Comparison of ENCODE assay signal across 22 cellular contexts in the genomic region with DNA sequence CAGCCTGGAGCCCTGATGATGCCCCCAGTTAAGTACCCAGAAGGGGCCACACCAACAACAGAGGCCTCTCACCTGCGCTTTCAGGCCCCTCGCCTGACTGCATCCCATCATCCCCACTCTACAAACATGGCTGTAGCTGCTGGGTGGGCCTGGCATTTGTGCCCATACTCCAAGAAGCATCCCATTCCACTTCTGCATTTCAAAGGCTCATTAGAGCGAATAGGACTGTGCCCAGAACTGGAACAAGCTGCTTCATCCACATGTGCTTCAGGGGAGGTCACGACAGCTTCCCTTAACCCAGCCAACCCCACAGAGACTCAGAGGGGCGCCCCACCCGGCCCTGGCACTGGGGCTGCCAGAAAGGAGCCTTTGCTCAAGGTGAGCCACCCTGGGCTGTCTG.
A peak's percentile ranks its signal among the peaks of the same experiment; 100 is the strongest.
DNase-seq lines count a peak whose midpoint lies in the region; ATAC-seq and TF ChIP-seq lines count a peak whose summit lies in the region.
"Had no signal": no experiment of that assay in that cellular context is flagged by ENCODE, and none has a peak within 500 bp of the region (broad histone marks: within the 10 kb centered on the region; RNA-seq: fewer than 3 reads in every experiment).

No MANE protein-coding gene starts in this region.

- POLR2A ChIA-PET in SK-N-SH (lab: Yijun Ruan, JAX) = interaction anchor here (1.3 to 2.0 kb wide), 2 partner anchors 60 to 157 kb away, joined by 4 to 20 read pairs; a partner anchor contains a TSS

- no peaks in the 10 kb centered on the region for H3F3A ChIP-seq in SK-N-SH (replicated peaks; ENCODE audit: insufficient read depth)

- DNase-seq in SK-N-SH = no peak
- DNase-seq in WERI-Rb-1 = no peak
- no peak for DNase-seq in mesothelial cell of epicardium (ENCODE audit: low spot score in 2 of 2, unreplicated experiment in 2 of 2)
- no peak for DNase-seq in stomach
- DNase-seq in activated naive CD4-positive, alpha-beta T cell treated with anti-CD3 and anti-CD28 coated beads, Interleukin-2, amount 50 U/mL, for 16 hours = no peak
- DNase-seq in AML-193 (lab: John Stamatoyannopoulos, UW) = no peak
- DNase-seq: activated T-cell treated with anti-CD3 and anti-CD28 coated beads, Interleukin-2, amount 50 U/mL, for 48 hours; CD4-positive, alpha-beta T cell; HCEC 1CT; hippocampal formation; mammary epithelial cell; natural killer cell; NCI-H187 treated with DMSO at 0.1 percent for 48 hours; NCI-H446 treated with DMSO at 0.1 percent for 48 hours; SIG-M5; stimulated activated CD4-positive, alpha-beta T cell treated with anti-CD3 and anti-CD28 coated beads, Interleukin-12 subunit alpha, Interleukin-12 subunit beta, amount 100 ng/mL, for 4 hours; T-helper 2 cell; testis had no signal

- H3K27me3 ChIP-seq in SK-N-SH (ENCODE audit: insufficient read depth) = no peaks in the 10 kb centered on the region
- H3K27me3 ChIP-seq in WERI-Rb-1 (ENCODE audit: insufficient read depth, low read depth, severe bottlenecking) = no peaks in the 10 kb centered on the region
- no peaks in the 10 kb centered on the region for H3K27me3 ChIP-seq in stomach
- H3K27me3 ChIP-seq: testis had no signal

- no peak for TF ChIP-seq POLR2A in stomach (IDR thresholded peaks at IDR 0.05)

- H3K79me2 ChIP-seq in SK-N-SH (ENCODE audit: insufficient read depth) = peaks cover 17% of the 10 kb centered on the region; the same call in 1 of the 2 replicates

- no peaks in the 10 kb centered on the region for H3K9me2 ChIP-seq in SK-N-SH

- H3K9ac ChIP-seq in SK-N-SH = no peak overlapping the region

- H3K4me2 ChIP-seq in SK-N-SH = no peak overlapping the region

- peaks cover 14% of the 10 kb centered on the region for H3K4me1 Mint-ChIP-seq in mesothelial cell of epicardium
- H3K4me1 Mint-ChIP-seq: natural killer cell had no signal

- ATAC-seq in SK-N-SH treated with all-trans-retinoic acid at 6 μM for 48 hours = no peak
- ATAC-seq in HG02759 (IDR thresholded peaks at IDR 0.05; ENCODE audit: unreplicated experiment) = no peak
- ATAC-seq: natural killer cell had no signal

- intact Hi-C loops in stomach (cut with DNase I; ENCODE audit: low total_unique reads) = no loop called here

- no peak for TF ChIP-seq EP300 in SK-N-SH (IDR thresholded peaks at IDR 0.05; ENCODE audit: borderline replicate concordance in 1 of 2, low read depth in 1 of 2, low read length in 1 of 2)
- no peak for TF ChIP-seq EP300 in stomach (IDR thresholded peaks at IDR 0.05)

- H3K36me3 ChIP-seq in SK-N-SH (replicated peaks in 1 of 2; ENCODE audit: control insufficient read depth in 1 of 2, insufficient read depth in 2 of 2, low read length in 1 of 2) = peaks cover 0 to 4% of the 10 kb centered on the region in 2 experiments
- no peaks in the 10 kb centered on the region; the same call in 1 of the 2 replicates for H3K36me3 ChIP-seq in WERI-Rb-1
- H3K36me3 ChIP-seq in stomach = no peaks in the 10 kb centered on the region

- H4K20me1 ChIP-seq in SK-N-SH (ENCODE audit: insufficient read depth) = no peaks in the 10 kb centered on the region

- H3K27ac ChIP-seq in SK-N-SH (ENCODE audit: low read depth in 2 of 2, low read length in 1 of 2) (peak overlapping the region; percentile 6 to 67; a peak in 3 of 4 replicates), WERI-Rb-1 (peak overlapping the region; percentile 87), stomach (peak overlapping the region in 3 of 5 donors; percentile 1 to 41 (median 8))
- H3K27ac ChIP-seq: HL-60, testis had no signal

- no peaks in the 10 kb centered on the region for H3K36me3 Mint-ChIP-seq in mesothelial cell of epicardium
- H3K36me3 Mint-ChIP-seq: activated naive CD8-positive, alpha-beta T cell; natural killer cell had no signal

- H3K4me3 Mint-ChIP-seq in mesothelial cell of epicardium = no peak overlapping the region
- H3K4me3 Mint-ChIP-seq: activated naive CD8-positive, alpha-beta T cell; CD4-positive, alpha-beta T cell; natural killer cell had no signal

- H3K4me1 ChIP-seq in SK-N-SH (ENCODE audit: control insufficient read depth in 1 of 2, insufficient read depth in 2 of 2, low read depth in 1 of 2, low read length in 1 of 2) = peaks cover 0 to 30% of the 10 kb centered on the region in 2 experiments; a peak in 1 of 4 replicates
- peaks cover 0 to 29% (median 22%) of the 10 kb centered on the region in 4 donors for H3K4me1 ChIP-seq in stomach
- H3K4me1 ChIP-seq: testis had no signal

- peak overlapping the region; percentile 39 for H3K27ac Mint-ChIP-seq in mesothelial cell of epicardium
- H3K27ac Mint-ChIP-seq: activated naive CD8-positive, alpha-beta T cell; CD4-positive, alpha-beta T cell; natural killer cell had no signal

- TF ChIP-seq RAD21 in SK-N-SH (IDR thresholded peaks at IDR 0.05; ENCODE audit: low read length) = no peak

- H2AFZ ChIP-seq in SK-N-SH (ENCODE audit: low read depth) = no peak overlapping the region

- whole genome bisulfite sequencing in SK-N-SH (ENCODE audit: low lambda C conversion rate) = 96% methylated on average over 6 of the region's 6 CpGs
- WGBS in stomach, 5 donors = 78 to 90% (median 82%) methylated on average over 6 of the region's 6 CpGs

- H3K4me3 ChIP-seq in SK-N-SH (ENCODE audit: low read depth in 2 of 2, low read length in 1 of 2) = no peak overlapping the region
- H3K4me3 ChIP-seq in WERI-Rb-1 (ENCODE audit: low read depth, low read length) = no peak overlapping the region
- no peak overlapping the region for H3K4me3 ChIP-seq in stomach
- H3K4me3 ChIP-seq: testis had no signal

- H3K27me3 Mint-ChIP-seq in mesothelial cell of epicardium (ENCODE audit: low read depth) = no peaks in the 10 kb centered on the region
- H3K27me3 Mint-ChIP-seq: activated naive CD8-positive, alpha-beta T cell; CD4-positive, alpha-beta T cell had no signal

- no peak for TF ChIP-seq CTCF in SK-N-SH (IDR thresholded peaks at IDR 0.05)
- no peak for TF ChIP-seq CTCF in WERI-Rb-1 (IDR thresholded peaks at IDR 0.05; ENCODE audit: low read depth, low read length)
- no peak for TF ChIP-seq CTCF in mesothelial cell of epicardium (IDR thresholded peaks at IDR 0.05; ENCODE audit: unreplicated experiment)
- TF ChIP-seq CTCF in stomach (IDR thresholded peaks at IDR 0.05) = no peak

- H3K9me3 Mint-ChIP-seq in mesothelial cell of epicardium = no peaks in the 10 kb centered on the region
- H3K9me3 Mint-ChIP-seq: CD4-positive, alpha-beta T cell; natural killer cell had no signal

- H3K9me3 ChIP-seq in SK-N-SH = no peaks in the 10 kb centered on the region
- no peaks in the 10 kb centered on the region for H3K9me3 ChIP-seq in WERI-Rb-1 (ENCODE audit: severe bottlenecking)
- no peaks in the 10 kb centered on the region for H3K9me3 ChIP-seq in stomach
- H3K9me3 ChIP-seq: testis had no signal

- CTCF ChIA-PET in SK-N-SH (lab: Yijun Ruan, JAX) = interaction anchor here (0.9 to 2.7 kb wide), 8 partner anchors 12 to 339 kb away, joined by 3 to 13 read pairs (median 6); a partner anchor contains a TSS

TF ChIP-seq in SK-N-SH, 30 proteins besides CTCF, POLR2A, EP300 and RAD21 (continues in another document):
- TF ChIP-seq FOXM1 (IDR thresholded peaks at IDR 0.05; ENCODE audit: low read depth) (no peak), SIN3A (IDR thresholded peaks at IDR 0.05; ENCODE audit: borderline replicate concordance, low read depth, low read length) (no peak), NRF1 (IDR thresholded peaks at IDR 0.05; ENCODE audit: low read depth, low read length) (no peak), RCOR1 (IDR thresholded peaks at IDR 0.05; ENCODE audit: low read length) (no peak)
- TF ChIP-seq, protein P1, sequence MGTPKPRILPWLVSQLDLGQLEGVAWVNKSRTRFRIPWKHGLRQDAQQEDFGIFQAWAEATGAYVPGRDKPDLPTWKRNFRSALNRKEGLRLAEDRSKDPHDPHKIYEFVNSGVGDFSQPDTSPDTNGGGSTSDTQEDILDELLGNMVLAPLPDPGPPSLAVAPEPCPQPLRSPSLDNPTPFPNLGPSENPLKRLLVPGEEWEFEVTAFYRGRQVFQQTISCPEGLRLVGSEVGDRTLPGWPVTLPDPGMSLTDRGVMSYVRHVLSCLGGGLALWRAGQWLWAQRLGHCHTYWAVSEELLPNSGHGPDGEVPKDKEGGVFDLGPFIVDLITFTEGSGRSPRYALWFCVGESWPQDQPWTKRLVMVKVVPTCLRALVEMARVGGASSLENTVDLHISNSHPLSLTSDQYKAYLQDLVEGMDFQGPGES (IDR thresholded peaks at IDR 0.05; ENCODE audit: low read depth, low read length) = no peak
- TF ChIP-seq, protein P2, sequence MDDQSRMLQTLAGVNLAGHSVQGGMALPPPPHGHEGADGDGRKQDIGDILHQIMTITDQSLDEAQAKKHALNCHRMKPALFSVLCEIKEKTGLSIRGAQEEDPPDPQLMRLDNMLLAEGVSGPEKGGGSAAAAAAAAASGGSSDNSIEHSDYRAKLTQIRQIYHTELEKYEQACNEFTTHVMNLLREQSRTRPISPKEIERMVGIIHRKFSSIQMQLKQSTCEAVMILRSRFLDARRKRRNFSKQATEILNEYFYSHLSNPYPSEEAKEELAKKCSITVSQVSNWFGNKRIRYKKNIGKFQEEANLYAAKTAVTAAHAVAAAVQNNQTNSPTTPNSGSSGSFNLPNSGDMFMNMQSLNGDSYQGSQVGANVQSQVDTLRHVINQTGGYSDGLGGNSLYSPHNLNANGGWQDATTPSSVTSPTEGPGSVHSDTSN (IDR thresholded peaks at IDR 0.05) = no peak

TF ChIP-seq in SK-N-SH treated with all-trans-retinoic acid at 6 μM for 48 hours, 23 proteins besides CTCF, POLR2A, EP300 and RAD21 (continues in another document):
- TF ChIP-seq TOX (CRISPR knock-in tag; IDR thresholded peaks at IDR 0.05; ENCODE audit: borderline replicate concordance) = no peak
- TF ChIP-seq ZNF70 (CRISPR knock-in tag; IDR thresholded peaks at IDR 0.05) = no peak
- TF ChIP-seq, protein P3, sequence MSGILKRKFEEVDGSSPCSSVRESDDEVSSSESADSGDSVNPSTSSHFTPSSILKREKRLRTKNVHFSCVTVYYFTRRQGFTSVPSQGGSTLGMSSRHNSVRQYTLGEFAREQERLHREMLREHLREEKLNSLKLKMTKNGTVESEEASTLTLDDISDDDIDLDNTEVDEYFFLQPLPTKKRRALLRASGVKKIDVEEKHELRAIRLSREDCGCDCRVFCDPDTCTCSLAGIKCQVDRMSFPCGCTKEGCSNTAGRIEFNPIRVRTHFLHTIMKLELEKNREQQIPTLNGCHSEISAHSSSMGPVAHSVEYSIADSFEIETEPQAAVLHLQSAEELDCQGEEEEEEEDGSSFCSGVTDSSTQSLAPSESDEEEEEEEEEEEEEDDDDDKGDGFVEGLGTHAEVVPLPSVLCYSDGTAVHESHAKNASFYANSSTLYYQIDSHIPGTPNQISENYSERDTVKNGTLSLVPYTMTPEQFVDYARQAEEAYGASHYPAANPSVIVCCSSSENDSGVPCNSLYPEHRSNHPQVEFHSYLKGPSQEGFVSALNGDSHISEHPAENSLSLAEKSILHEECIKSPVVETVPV (CRISPR knock-in tag; IDR thresholded peaks at IDR 0.05) = no peak

Comparison
In these comparisons a context has a peak if more than half of its experiments do, and no peak if none do; other contexts are left out.
1. H3K27ac ChIP-seq: peak in every context shown above with its lines; median percentile 87 in WERI-Rb-1; 36 in SK-N-SH; 8 in stomach.